In the genomic region with DNA sequence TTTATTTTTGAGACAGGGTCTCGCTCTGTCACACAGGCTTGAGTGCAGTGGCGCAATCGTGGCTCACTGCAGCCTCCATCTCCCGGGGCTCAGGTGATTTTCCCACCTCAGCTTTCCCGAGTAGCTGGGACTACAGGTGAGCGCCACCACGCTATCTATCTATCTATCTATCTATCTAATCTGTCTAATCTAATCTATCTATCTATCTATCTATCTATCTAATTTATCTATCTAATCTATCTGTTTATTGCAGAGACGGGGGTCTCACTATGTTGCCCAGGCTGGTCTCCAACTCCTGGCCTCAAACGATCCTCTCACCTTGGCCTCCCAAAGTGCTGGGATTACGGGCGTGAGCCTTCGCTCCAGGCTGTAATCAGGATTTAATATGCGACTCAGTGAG, we compare ENCODE assay signal across 8 cellular contexts. TPM values are rescaled to one million over a fixed set of nuclear protein-coding genes. Genes with fewer than 3 reads are reported as not detected.
DNase-seq lines count a peak whose midpoint lies in the region; ATAC-seq and TF ChIP-seq lines count a peak whose summit lies in the region.

No MANE protein-coding gene starts in this region.

- H3K9me3 ChIP-seq in right lobe of liver (peaks cover 0 to 12% (median 0%) of the 10 kb centered on the region in 4 donors), thymus (ENCODE audit: control insufficient read depth) (peaks cover 2% of the 10 kb centered on the region)

- peak overlapping the region; percentile 92 for H3K27ac ChIP-seq in angular gyrus (ENCODE audit: low read depth, low read length)
- H3K27ac ChIP-seq in right lobe of liver: peak overlapping the region in 1 of 3 donors; percentile 84
- no peak overlapping the region for H3K27ac ChIP-seq in thymus (ENCODE audit: low read depth)

- peaks cover 58% of the 10 kb centered on the region for H3K36me3 Mint-ChIP-seq in activated CD4-positive, alpha-beta T cell treated with anti-CD3 and anti-CD28 coated beads, Interleukin-2, amount 10 ng/mL, durations not matched to agents 24 days and 14 days (ENCODE audit: low read depth)

- H3K4me3 ChIP-seq in right lobe of liver (peak overlapping the region; percentile 87 to 92 (median 88)), thymus (ENCODE audit: low read length) (peak overlapping the region; percentile 73)

- no peak for TF ChIP-seq POLR2A in right lobe of liver (IDR thresholded peaks at IDR 0.05)

- H3K4me1 Mint-ChIP-seq in activated CD4-positive, alpha-beta T cell treated with anti-CD3 and anti-CD28 coated beads, Interleukin-2, amount 10 ng/mL, durations not matched to agents 24 days and 14 days: peaks cover 19% of the 10 kb centered on the region

- DNase-seq in activated CD4-positive, alpha-beta T cell treated with anti-CD3 and anti-CD28 coated beads, Interleukin-2, amount 10 ng/mL, durations not matched to agents 24 days and 14 days: no peak
- no peak for DNase-seq in activated CD4-positive, alpha-beta T cell treated with anti-CD3 and anti-CD28 coated beads, Interleukin-2, amount 50 U/mL, for 4 hours
- no peak for DNase-seq in right lobe of liver
- no peak for DNase-seq in retina
- no peak for DNase-seq in pons (ENCODE audit: low spot score)
- no peak for DNase-seq in stimulated activated CD4-positive, alpha-beta T cell treated with anti-CD3 and anti-CD28 coated beads, Interleukin-2, amount 100 ng/mL, for 48 hours

- H3K4me3 Mint-ChIP-seq in activated CD4-positive, alpha-beta T cell treated with anti-CD3 and anti-CD28 coated beads, Interleukin-2, amount 10 ng/mL, durations not matched to agents 24 days and 14 days: peak overlapping the region; percentile 100

- H3K4me1 ChIP-seq in right lobe of liver (peaks cover 0 to 7% (median 0%) of the 10 kb centered on the region in 4 donors), thymus (ENCODE audit: control insufficient read depth, insufficient read depth, low read length) (peaks cover 4% of the 10 kb centered on the region)

- no peak for ATAC-seq in right lobe of liver

- 33% methylated on average over 13 of the region's 13 CpGs for WGBS in right lobe of liver (ENCODE audit: insufficient coverage, low coverage, low lambda C conversion rate, missing lambda C conversion rate)
- 42% methylated on average over 13 of the region's 13 CpGs for WGBS in thymus

- no peak for TF ChIP-seq CTCF in right lobe of liver (IDR thresholded peaks at IDR 0.05)

- H3K36me3 ChIP-seq in right lobe of liver: peaks cover 0 to 13% (median 2%) of the 10 kb centered on the region in 4 donors
- peaks cover 12% of the 10 kb centered on the region for H3K36me3 ChIP-seq in thymus (ENCODE audit: control insufficient read depth, insufficient read depth)

- H3K27me3 Mint-ChIP-seq in activated CD4-positive, alpha-beta T cell treated with anti-CD3 and anti-CD28 coated beads, Interleukin-2, amount 10 ng/mL, durations not matched to agents 24 days and 14 days: no peaks in the 10 kb centered on the region

- H3K27me3 ChIP-seq in right lobe of liver (no peaks in the 10 kb centered on the region), thymus (ENCODE audit: control insufficient read depth, insufficient read depth) (no peaks in the 10 kb centered on the region)

- peak overlapping the region; percentile 97 for H3K27ac Mint-ChIP-seq in activated CD4-positive, alpha-beta T cell treated with anti-CD3 and anti-CD28 coated beads, Interleukin-2, amount 10 ng/mL, durations not matched to agents 24 days and 14 days

- intact Hi-C loops in activated CD4-positive, alpha-beta T cell treated with anti-CD3 and anti-CD28 coated beads, Interleukin-2, amount 10 ng/mL, durations not matched to agents 24 days and 14 days (cut with micrococcal nuclease): loop anchor here (1.0 to 5.0 kb wide), 7 partner anchors 23 to 599 kb away; a partner anchor contains a TSS
- intact Hi-C loops in right lobe of liver (cut with DNase I): no loop called here

- peaks cover 41% of the 10 kb centered on the region for H3K9me3 Mint-ChIP-seq in activated CD4-positive, alpha-beta T cell treated with anti-CD3 and anti-CD28 coated beads, Interleukin-2, amount 10 ng/mL, durations not matched to agents 24 days and 14 days

RNA-seq across cellular contexts. Expression of a gene that starts 0.6 kb away (rescaled TPM):
- total RNA-seq in activated CD4-positive, alpha-beta T cell treated with anti-CD3 and anti-CD28 coated beads, Interleukin-2, amount 10 ng/mL, durations not matched to agents 24 days and 14 days: 3.5 and 5.0 TPM in 2 replicates
- 1 to 10 TPM in 5 of 6 experiments, under 1 TPM in 1; 0.87 to 2.7 (median 2.2) TPM for total RNA-seq in right lobe of liver
- 5.2 TPM for polyA plus RNA-seq in thymus

RNA-seq across cellular contexts. Expression of a gene that starts 23.0 kb away (rescaled TPM):
- 10.7 and 11.0 TPM in 2 replicates for total RNA-seq in activated CD4-positive, alpha-beta T cell treated with anti-CD3 and anti-CD28 coated beads, Interleukin-2, amount 10 ng/mL, durations not matched to agents 24 days and 14 days
- total RNA-seq in right lobe of liver: 1 to 10 TPM; 2.0 to 5.4 (median 2.4) TPM
- polyA plus RNA-seq in thymus: 6.2 TPM

RNA-seq across cellular contexts. Expression of a gene that starts 40.1 kb away (rescaled TPM):
- 5.4 and 6.9 TPM in 2 replicates for total RNA-seq in activated CD4-positive, alpha-beta T cell treated with anti-CD3 and anti-CD28 coated beads, Interleukin-2, amount 10 ng/mL, durations not matched to agents 24 days and 14 days
- total RNA-seq in right lobe of liver: 1 to 10 TPM; 1.4 to 6.6 (median 3.8) TPM
- 30.2 TPM for polyA plus RNA-seq in thymus

RNA-seq across cellular contexts. Expression of a gene that starts 58.8 kb away (rescaled TPM):
- 7.4 and 8.4 TPM in 2 replicates for total RNA-seq in activated CD4-positive, alpha-beta T cell treated with anti-CD3 and anti-CD28 coated beads, Interleukin-2, amount 10 ng/mL, durations not matched to agents 24 days and 14 days
- 1 to 10 TPM; 2.5 to 5.8 (median 3.4) TPM for total RNA-seq in right lobe of liver
- polyA plus RNA-seq in thymus: 10.0 TPM
